ENCODE assay signal across 9 cellular contexts in genomic region chr3:158103131-158103955, GRCh38. TPM values are rescaled to one million over a fixed set of nuclear protein-coding genes. Genes with fewer than 3 reads are reported as not detected.
DNase-seq lines count a peak whose midpoint lies in the region; TF ChIP-seq lines count a peak whose summit lies in the region.
"Had no signal": no experiment of that assay in that cellular context is flagged by ENCODE, and none has a peak within 500 bp of the region (broad histone marks: within the 10 kb centered on the region; RNA-seq: fewer than 3 reads in every experiment).

No MANE protein-coding gene starts in this region.

- peak; percentile 62 for DNase-seq in activated CD8-positive, alpha-beta memory T cell treated with anti-CD3 and anti-CD28 coated beads for 24 hours
- DNase-seq in activated CD8-positive, alpha-beta memory T cell treated with anti-CD3 and anti-CD28 coated beads, Interleukin-2, amount 50 U/mL, for 4 hours = no peak
- no peak for DNase-seq in activated naive CD8-positive, alpha-beta T cell treated with anti-CD3 and anti-CD28 coated beads for 36 hours
- DNase-seq in kidney tubule cell (ENCODE audit: low spot score) = peak; percentile 13
- DNase-seq in thyroid gland = peak; percentile 37 to 45
- no peak for DNase-seq in T1000 (lab: John Stamatoyannopoulos, UW)
- no peak for DNase-seq in activated effector memory CD4-positive, alpha-beta T cell treated with anti-CD3 and anti-CD28 coated beads, Interleukin-2, amount 50 U/mL, for 16 hours
- DNase-seq in NCI-H128 (lab: John Stamatoyannopoulos, UW; ENCODE audit: unreplicated experiment) = no peak
- DNase-seq: NCI-H2029 treated with DMSO at 0.1 percent for 48 hours had no signal

- H3K27ac ChIP-seq in thyroid gland = no peak overlapping the region

- no peak overlapping the region for H3K27ac Mint-ChIP-seq in activated naive CD8-positive, alpha-beta T cell treated with anti-CD3 and anti-CD28 coated beads for 36 hours

- peaks cover 88% of the 10 kb centered on the region for H3K27me3 ChIP-seq in thyroid gland

- peaks cover 19 to 43% of the 10 kb centered on the region in 2 donors for H3K4me1 ChIP-seq in thyroid gland

- intact Hi-C loops in thyroid gland (cut with DNase I) = no loop called here

- H3K4me1 Mint-ChIP-seq in activated naive CD8-positive, alpha-beta T cell treated with anti-CD3 and anti-CD28 coated beads for 36 hours = peaks cover 45% of the 10 kb centered on the region

- no peak for TF ChIP-seq CTCF in thyroid gland (IDR thresholded peaks at IDR 0.05)

- WGBS in thyroid gland, 2 donors = 8 to 17% methylated on average over 37 to 38 of the region's 50 CpGs

- H3K36me3 Mint-ChIP-seq in activated naive CD8-positive, alpha-beta T cell treated with anti-CD3 and anti-CD28 coated beads for 36 hours = peaks cover 1% of the 10 kb centered on the region

- H3K36me3 ChIP-seq in thyroid gland = no peaks in the 10 kb centered on the region

- H3K4me3 Mint-ChIP-seq in activated naive CD8-positive, alpha-beta T cell treated with anti-CD3 and anti-CD28 coated beads for 36 hours = peak overlapping the region; percentile 63

- no peak for TF ChIP-seq POLR2A in thyroid gland (IDR thresholded peaks at IDR 0.05)

- no peaks in the 10 kb centered on the region for H3K9me3 ChIP-seq in thyroid gland

- no peaks in the 10 kb centered on the region for H3K9me3 Mint-ChIP-seq in activated naive CD8-positive, alpha-beta T cell treated with anti-CD3 and anti-CD28 coated beads for 36 hours

- peak overlapping the region in 1 of 3 donors; percentile 20 for H3K4me3 ChIP-seq in thyroid gland (replicated peaks in 1 of 3)

- H3K27me3 Mint-ChIP-seq in activated naive CD8-positive, alpha-beta T cell treated with anti-CD3 and anti-CD28 coated beads for 36 hours = peaks cover 100% of the 10 kb centered on the region

RNA-seq across cellular contexts. Expression of gene SHOX2, which starts 2.9 kb away (rescaled TPM):
- not detected for total RNA-seq in activated naive CD8-positive, alpha-beta T cell treated with anti-CD3 and anti-CD28 coated beads for 36 hours
- total RNA-seq in thyroid gland = 1 to 10 TPM in 1 of 4 donors, under 1 TPM in 3; 0.22 to 1.6 (median 0.58) TPM

RNA-seq across cellular contexts. Expression of gene RSRC1, which starts 6.5 kb away (rescaled TPM):
- total RNA-seq in activated naive CD8-positive, alpha-beta T cell treated with anti-CD3 and anti-CD28 coated beads for 36 hours = 10 to 100 TPM; 33.2 to 37.1 TPM
- total RNA-seq in thyroid gland = 10 to 100 TPM; 51.7 to 65.4 (median 59.9) TPM

Comparison
In these comparisons a context has a peak if more than half of its experiments do, and no peak if none do; other contexts are left out.
1. DNase-seq: peak in activated CD8-positive, alpha-beta memory T cell treated with anti-CD3 and anti-CD28 coated beads for 24 hours (single experiment), kidney tubule cell (single experiment) and thyroid gland (2 of 2); none in activated CD8-positive, alpha-beta memory T cell treated with anti-CD3 and anti-CD28 coated beads, Interleukin-2, amount 50 U/mL, for 4 hours (single experiment), activated naive CD8-positive, alpha-beta T cell treated with anti-CD3 and anti-CD28 coated beads for 36 hours (single experiment), T1000 (single experiment), activated effector memory CD4-positive, alpha-beta T cell treated with anti-CD3 and anti-CD28 coated beads, Interleukin-2, amount 50 U/mL, for 16 hours (single experiment) and NCI-H128 (single experiment).